17 cellular contexts compared by ENCODE assay signal in genomic region chr2:15668611-15669305, GRCh38.
DNase-seq lines count a peak whose midpoint lies in the region; ATAC-seq, FAIRE-seq and TF ChIP-seq lines count a peak whose summit lies in the region.
"Had no signal": no experiment of that assay in that cellular context is flagged by ENCODE, and none has a peak within 500 bp of the region (broad histone marks: within the 10 kb centered on the region; RNA-seq: fewer than 3 reads in every experiment).

No MANE protein-coding gene starts in this region.

- CTCF ChIA-PET in OCI-LY7 (lab: Charles Lee; ENCODE audit: unreplicated experiment): no interaction called here

- H3K9ac ChIP-seq in BLaER1 treated with 17β-estradiol and CSF1 and Interleukin-3, amounts not matched to agents 10 nM and 100 nM: no peak overlapping the region
- no peak overlapping the region for H3K9ac ChIP-seq in neural progenitor cell

- peaks cover 0 to 6% (median 3%) of the 10 kb centered on the region in 11 experiments; a peak in 5 of 22 replicates for H3K9me3 ChIP-seq in BLaER1 treated with 17β-estradiol and CSF1 and Interleukin-3, amounts not matched to agents 10 nM and 100 nM (replicated peaks in 1 of 11)
- 0 out of 2 replicates have a peak, but pooled peaks cover 2% of the 10 kb centered on the region for H3K9me3 ChIP-seq in SJCRH30 (replicated peaks)
- no peaks in the 10 kb centered on the region for H3K9me3 ChIP-seq in neural progenitor cell (ENCODE audit: low read depth)
- H3K9me3 ChIP-seq in pancreas: no peaks in the 10 kb centered on the region
- H3K9me3 ChIP-seq in OCI-LY7 (ENCODE audit: low read length): no peaks in the 10 kb centered on the region

- H3K36me3 ChIP-seq in BLaER1 treated with 17β-estradiol and CSF1 and Interleukin-3, amounts not matched to agents 10 nM and 100 nM: no peaks in the 10 kb centered on the region
- H3K36me3 ChIP-seq in SJCRH30 (no peaks in the 10 kb centered on the region), neural progenitor cell (no peaks in the 10 kb centered on the region), pancreas (no peaks in the 10 kb centered on the region), OCI-LY7 (ENCODE audit: insufficient read depth, low read length) (no peaks in the 10 kb centered on the region)
- H3K36me3 ChIP-seq: heart left ventricle had no signal

- H4K20me1 ChIP-seq in BLaER1 treated with 17β-estradiol and CSF1 and Interleukin-3, amounts not matched to agents 10 nM and 100 nM: no peaks in the 10 kb centered on the region
- no peaks in the 10 kb centered on the region for H4K20me1 ChIP-seq in neural progenitor cell (ENCODE audit: low read depth)
- no peaks in the 10 kb centered on the region for H4K20me1 ChIP-seq in OCI-LY7 (ENCODE audit: insufficient read depth, low read length)

- H3K27me3 Mint-ChIP-seq in neural progenitor cell (ENCODE audit: insufficient read depth, low read depth): peaks cover 22% of the 10 kb centered on the region

- WGBS in pancreas, 2 donors: 44 to 45% methylated on average over 10 of the region's 10 CpGs

- intact Hi-C loops in pancreas (cut with DNase I) (no loop called here), OCI-LY7 (cut with micrococcal nuclease; ENCODE audit: unreplicated experiment) (no loop called here)

- DNase-seq in SJCRH30: peak; percentile 61 to 69
- DNase-seq in fibroblast of mammary gland (ENCODE audit: low read depth): peak; percentile 2
- peak; percentile 25 for DNase-seq in neural progenitor cell (ENCODE audit: low spot score)
- DNase-seq in stimulated activated CD4-positive, alpha-beta T cell treated with anti-CD3 and anti-CD28 coated beads, Interleukin-4, amount 100 ng/mL, for 1 hour: no peak
- no peak for DNase-seq in pancreas
- DNase-seq in OCI-LY7 (ENCODE audit: low spot score): no peak
- DNase-seq: activated CD8-positive, alpha-beta T cell treated with anti-CD3 and anti-CD28 coated beads, Interleukin-2, amount 10 ng/mL, durations not matched to agents 7 days and 5 days; activated naive CD8-positive, alpha-beta T cell treated with anti-CD3 and anti-CD28 coated beads, Interleukin-2, amount 50 U/mL, for 24 hours; COR-L47; GDM1; heart left ventricle; NCI-H1105 treated with DMSO at 0.1 percent for 48 hours; stimulated activated CD4-positive, alpha-beta T cell treated with anti-CD3 and anti-CD28 coated beads, Interleukin-1b, Interleukin-23, amount 100 ng/mL, for 48 hours had no signal

- H3K9me2 ChIP-seq in OCI-LY7 (ENCODE audit: insufficient read depth, low read length): no peaks in the 10 kb centered on the region

- no peak for FAIRE-seq in pancreas (lab: Jason Lieb, UNC)
- FAIRE-seq: GM12892 had no signal

- H2AFZ ChIP-seq in neural progenitor cell (replicated peaks) (no peak overlapping the region), OCI-LY7 (ENCODE audit: low read length) (no peak overlapping the region)

- peak overlapping the region in 8 of 11 experiments; percentile 18 to 71 (median 41); a peak in 15 of 22 replicates for H3K4me2 ChIP-seq in BLaER1 treated with 17β-estradiol and CSF1 and Interleukin-3, amounts not matched to agents 10 nM and 100 nM
- H3K4me2 ChIP-seq in neural progenitor cell (no peak overlapping the region), OCI-LY7 (ENCODE audit: low read length) (no peak overlapping the region)

- ATAC-seq in HG03521 (IDR thresholded peaks at IDR 0.05; ENCODE audit: unreplicated experiment): no peak
- ATAC-seq in pancreas: no peak
- ATAC-seq: activated CD8-positive, alpha-beta T cell treated with anti-CD3 and anti-CD28 coated beads, Interleukin-2, amount 10 ng/mL, durations not matched to agents 7 days and 5 days; activated naive CD8-positive, alpha-beta T cell treated with anti-CD3 and anti-CD28 coated beads, Interleukin-2, amount 50 U/mL, for 24 hours; WTC11 had no signal

- H3K27me3 ChIP-seq in BLaER1 treated with 17β-estradiol and CSF1 and Interleukin-3, amounts not matched to agents 10 nM and 100 nM: no peaks in the 10 kb centered on the region
- H3K27me3 ChIP-seq in SJCRH30: no peaks in the 10 kb centered on the region
- no peaks in the 10 kb centered on the region for H3K27me3 ChIP-seq in neural progenitor cell
- no peaks in the 10 kb centered on the region for H3K27me3 ChIP-seq in pancreas

- TF ChIP-seq CTCF in fibroblast of mammary gland (conservative IDR thresholded peaks at IDR 0.05; ENCODE audit: control insufficient read depth, insufficient read depth, low read depth, low read length) (no peak), neural progenitor cell (IDR thresholded peaks at IDR 0.05) (no peak), pancreas (IDR thresholded peaks at IDR 0.05) (no peak), OCI-LY7 (conservative IDR thresholded peaks at IDR 0.05; ENCODE audit: low read length) (no peak)

- 0 out of 22 replicates have a peak overlapping the region, but pooled peaks of 1 of the 11 experiments have one; percentile 8 for H3K27ac ChIP-seq in BLaER1 treated with 17β-estradiol and CSF1 and Interleukin-3, amounts not matched to agents 10 nM and 100 nM
- H3K27ac ChIP-seq in SJCRH30 (peak overlapping the region; percentile 39), neural progenitor cell (no peak overlapping the region), pancreas (no peak overlapping the region), OCI-LY7 (ENCODE audit: low read depth, low read length, poor library complexity, severe bottlenecking) (no peak overlapping the region)
- H3K27ac ChIP-seq: heart left ventricle had no signal

- no TSS peak for BruUV-seq in OCI-LY7 (replicated peaks; lab: Mats Ljungman, UMichigan)

- POLR2A ChIA-PET in OCI-LY7 (lab: Charles Lee): no interaction called here

- H3K36me3 Mint-ChIP-seq in neural progenitor cell: no peaks in the 10 kb centered on the region
- H3K36me3 Mint-ChIP-seq: WTC11 had no signal

- peaks cover 27% of the 10 kb centered on the region for H3K4me1 Mint-ChIP-seq in neural progenitor cell
- H3K4me1 Mint-ChIP-seq: activated naive CD8-positive, alpha-beta T cell treated with anti-CD3 and anti-CD28 coated beads, Interleukin-2, amount 50 U/mL, for 24 hours had no signal

- no peaks in the 10 kb centered on the region for H3K79me2 ChIP-seq in neural progenitor cell (ENCODE audit: low read depth)
- no peaks in the 10 kb centered on the region for H3K79me2 ChIP-seq in OCI-LY7 (ENCODE audit: insufficient read depth, low read depth, low read length)

- peaks cover 7% of the 10 kb centered on the region for H3K9me3 Mint-ChIP-seq in neural progenitor cell

- H3K4me3 ChIP-seq in BLaER1 treated with 17β-estradiol and CSF1 and Interleukin-3, amounts not matched to agents 10 nM and 100 nM: no peak overlapping the region
- H3K4me3 ChIP-seq in SJCRH30: peak overlapping the region; percentile 26
- H3K4me3 ChIP-seq in fibroblast of mammary gland (ENCODE audit: control insufficient read depth, low read depth, low read length): no peak overlapping the region
- H3K4me3 ChIP-seq in neural progenitor cell: no peak overlapping the region
- H3K4me3 ChIP-seq in pancreas: no peak overlapping the region
- no peak overlapping the region for H3K4me3 ChIP-seq in OCI-LY7 (ENCODE audit: low read depth, low read length, poor library complexity, severe bottlenecking)
- H3K4me3 ChIP-seq: heart left ventricle had no signal

- peaks cover 3 to 27% (median 17%) of the 10 kb centered on the region in 10 experiments; a peak in 17 of 20 replicates for H3K4me1 ChIP-seq in BLaER1 treated with 17β-estradiol and CSF1 and Interleukin-3, amounts not matched to agents 10 nM and 100 nM
- peaks cover 36% of the 10 kb centered on the region for H3K4me1 ChIP-seq in SJCRH30
- H3K4me1 ChIP-seq in neural progenitor cell: peaks cover 22% of the 10 kb centered on the region
- no peaks in the 10 kb centered on the region for H3K4me1 ChIP-seq in pancreas
- H3K4me1 ChIP-seq in OCI-LY7 (ENCODE audit: insufficient read depth, low read length, poor library complexity, severe bottlenecking): no peaks in the 10 kb centered on the region

- no peaks in the 10 kb centered on the region for H3F3A ChIP-seq in neural progenitor cell (ENCODE audit: low read depth)

- H3K27ac Mint-ChIP-seq in neural progenitor cell: peak overlapping the region; percentile 39
- H3K27ac Mint-ChIP-seq: activated CD8-positive, alpha-beta T cell treated with anti-CD3 and anti-CD28 coated beads, Interleukin-2, amount 10 ng/mL, durations not matched to agents 7 days and 5 days; activated naive CD8-positive, alpha-beta T cell treated with anti-CD3 and anti-CD28 coated beads, Interleukin-2, amount 50 U/mL, for 24 hours; WTC11 had no signal

- no peak overlapping the region for H3K4me3 Mint-ChIP-seq in neural progenitor cell
- H3K4me3 Mint-ChIP-seq: activated CD8-positive, alpha-beta T cell treated with anti-CD3 and anti-CD28 coated beads, Interleukin-2, amount 10 ng/mL, durations not matched to agents 7 days and 5 days; activated naive CD8-positive, alpha-beta T cell treated with anti-CD3 and anti-CD28 coated beads, Interleukin-2, amount 50 U/mL, for 24 hours; WTC11 had no signal

Comparison
In these comparisons a context has a peak if more than half of its experiments do, and no peak if none do; other contexts are left out.
1. H3K4me2 ChIP-seq: peak in BLaER1 treated with 17β-estradiol and CSF1 and Interleukin-3, amounts not matched to agents 10 nM and 100 nM (8 of 11); none in neural progenitor cell (single experiment) and OCI-LY7 (single experiment).
2. DNase-seq: peak in SJCRH30 (2 of 2), fibroblast of mammary gland (single experiment) and neural progenitor cell (single experiment); none in stimulated activated CD4-positive, alpha-beta T cell treated with anti-CD3 and anti-CD28 coated beads, Interleukin-4, amount 100 ng/mL, for 1 hour (single experiment), pancreas (0 of 6) and OCI-LY7 (single experiment).